In genomic region chr15:101318147-101318809, GRCh38 we compare ENCODE assay signal across 20 cellular contexts.
"Had no signal": no experiment of that assay in that cellular context is flagged by ENCODE, and none has a peak within 500 bp of the region (broad histone marks: within the 10 kb centered on the region; RNA-seq: fewer than 3 reads in every experiment).

No MANE protein-coding gene starts in this region.

- H3K4me3 ChIP-seq: body of pancreas, colonic mucosa, esophagus muscularis mucosa, hepatocyte, skin epidermis, tibial nerve had no signal

- H3K27ac ChIP-seq: body of pancreas, colonic mucosa, esophagus muscularis mucosa, hepatocyte, tibial nerve had no signal

- H3K27me3 ChIP-seq: body of pancreas, colonic mucosa, hepatocyte had no signal

- H3K36me3 ChIP-seq: colonic mucosa, tibial nerve had no signal

- H3K9me3 Mint-ChIP-seq: activated B cell treated with CpG ODN at 0.5 μM for 24 hours; activated CD4-positive, alpha-beta memory T cell treated with anti-CD3 and anti-CD28 coated beads for 36 hours; activated naive CD4-positive, alpha-beta T cell treated with anti-CD3 and anti-CD28 coated beads for 36 hours; activated T-helper 17 cell treated with anti-CD3 and anti-CD28 coated beads, Interleukin-2, amount 50 U/mL, for 72 hours; endodermal cell; nephron progenitor cell; stimulated activated naive CD8-positive, alpha-beta T cell treated with anti-CD3 and anti-CD28 coated beads, Interleukin-15, Interleukin-2, amounts not matched to agents 100 ng/mL and 50 ng/mL, for 24 hours had no signal

- H3K4me3 Mint-ChIP-seq: activated B cell treated with CpG ODN at 0.5 μM for 24 hours; activated CD4-positive, alpha-beta memory T cell treated with anti-CD3 and anti-CD28 coated beads for 36 hours; activated naive CD4-positive, alpha-beta T cell treated with anti-CD3 and anti-CD28 coated beads for 36 hours; activated T-helper 17 cell treated with anti-CD3 and anti-CD28 coated beads, Interleukin-2, amount 50 U/mL, for 72 hours; endodermal cell; nephron progenitor cell; stimulated activated naive CD8-positive, alpha-beta T cell treated with anti-CD3 and anti-CD28 coated beads, Interleukin-15, Interleukin-2, amounts not matched to agents 100 ng/mL and 50 ng/mL, for 24 hours had no signal

- H3K79me2 ChIP-seq: hepatocyte had no signal

- H3K36me3 Mint-ChIP-seq: activated CD4-positive, alpha-beta memory T cell treated with anti-CD3 and anti-CD28 coated beads for 36 hours had no signal

- DNase-seq: activated B cell treated with CpG ODN at 0.5 μM for 24 hours; activated CD4-positive, alpha-beta memory T cell treated with anti-CD3 and anti-CD28 coated beads for 36 hours; activated CD4-positive, alpha-beta T cell treated with anti-CD3 and anti-CD28 coated beads for 4 hours; activated naive CD4-positive, alpha-beta T cell treated with anti-CD3 and anti-CD28 coated beads for 36 hours; activated T-cell treated with anti-CD3 and anti-CD28 coated beads for 4 hours; central memory CD4-positive, alpha-beta T cell; colonic mucosa; endodermal cell; occipital lobe; right cardiac atrium; stimulated activated CD4-positive, alpha-beta T cell treated with anti-CD3 and anti-CD28 coated beads, Interleukin-15, amount 100 ng/mL, for 24 hours; stimulated activated CD4-positive, alpha-beta T cell treated with anti-CD3 and anti-CD28 coated beads, Interleukin-2, amount 100 ng/mL, for 48 hours had no signal

- H3K27me3 Mint-ChIP-seq: activated CD4-positive, alpha-beta memory T cell treated with anti-CD3 and anti-CD28 coated beads for 36 hours had no signal

- H3K4me1 Mint-ChIP-seq: endodermal cell had no signal

- ATAC-seq: activated T-helper 17 cell treated with anti-CD3 and anti-CD28 coated beads, Interleukin-2, amount 50 U/mL, for 72 hours; body of pancreas; right cardiac atrium had no signal

- H2AFZ ChIP-seq: hepatocyte had no signal

- H3K4me1 ChIP-seq: body of pancreas, colonic mucosa, esophagus muscularis mucosa, tibial nerve had no signal

- H3K27ac Mint-ChIP-seq: activated B cell treated with CpG ODN at 0.5 μM for 24 hours; activated CD4-positive, alpha-beta memory T cell treated with anti-CD3 and anti-CD28 coated beads for 36 hours; activated naive CD4-positive, alpha-beta T cell treated with anti-CD3 and anti-CD28 coated beads for 36 hours; activated T-helper 17 cell treated with anti-CD3 and anti-CD28 coated beads, Interleukin-2, amount 50 U/mL, for 72 hours; endodermal cell; nephron progenitor cell; stimulated activated naive CD8-positive, alpha-beta T cell treated with anti-CD3 and anti-CD28 coated beads, Interleukin-15, Interleukin-2, amounts not matched to agents 100 ng/mL and 50 ng/mL, for 24 hours had no signal

- H3K4me2 ChIP-seq: hepatocyte had no signal

- H3K9me3 ChIP-seq: body of pancreas, colonic mucosa, esophagus muscularis mucosa, tibial nerve had no signal
